In genomic region chr6:3513416-3513815, GRCh38 we compare ENCODE assay signal across 10 cellular contexts.
"Had no signal": no experiment of that assay in that cellular context is flagged by ENCODE, and none has a peak within 500 bp of the region (broad histone marks: within the 10 kb centered on the region; RNA-seq: fewer than 3 reads in every experiment).

No MANE protein-coding gene starts in this region.

- DNase-seq: GM23248, GOT3, H7, HFFc6, KBM-7 had no signal

- H3K9me3 ChIP-seq: HAP-1 had no signal

- ATAC-seq: HCT116, HepG2 had no signal

- H3K9ac ChIP-seq: GM23248 had no signal

- H3K4me3 Mint-ChIP-seq: HFFc6, IgD-negative memory B cell had no signal

- H3K4me3 ChIP-seq: GM23248, HAP-1 had no signal

- H3K36me3 Mint-ChIP-seq: IgD-negative memory B cell had no signal

- H3K9me3 Mint-ChIP-seq: HFFc6, IgD-negative memory B cell had no signal

- H3K36me3 ChIP-seq: HAP-1 had no signal

- H3K27ac Mint-ChIP-seq: HFFc6, IgD-negative memory B cell had no signal

- H3K4me1 Mint-ChIP-seq: IgD-negative memory B cell had no signal

- H3K27ac ChIP-seq: GM23248, HL-60 had no signal

- H2AFZ ChIP-seq: GM23248 had no signal
